11 cellular contexts compared by ENCODE assay signal in the genomic region with DNA sequence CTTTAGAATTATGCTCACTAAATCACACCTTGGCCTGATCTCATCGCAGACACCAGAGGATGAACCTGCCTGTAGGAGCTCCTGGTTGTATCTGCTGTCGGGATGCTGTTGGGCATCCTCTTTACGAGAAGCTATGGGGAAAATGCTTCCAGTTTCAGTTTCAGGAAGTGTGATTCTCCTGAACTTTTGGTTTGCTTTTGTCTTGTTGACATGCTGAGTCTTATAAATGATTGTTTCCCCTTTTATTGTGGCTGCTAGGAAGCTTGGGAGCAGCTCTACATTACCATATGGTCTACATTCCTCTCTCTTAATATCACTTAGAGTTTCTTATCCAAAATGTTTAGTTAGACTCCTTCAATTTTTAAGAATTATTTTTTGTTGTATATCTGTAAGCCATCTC.
"Had no signal": no experiment of that assay in that cellular context is flagged by ENCODE, and none has a peak within 500 bp of the region (broad histone marks: within the 10 kb centered on the region; RNA-seq: fewer than 3 reads in every experiment).

No MANE protein-coding gene starts in this region.

- H3K27ac ChIP-seq: ascending aorta, left lung, pancreas, thoracic aorta had no signal

- H3K9me3 ChIP-seq: ascending aorta, esophagus squamous epithelium, heart right ventricle, left lung, pancreas, thoracic aorta had no signal

- H3K4me3 ChIP-seq: ascending aorta, heart right ventricle, left lung, pancreas, thoracic aorta had no signal

- H3K4me1 ChIP-seq: ascending aorta, pancreas had no signal

- DNase-seq: activated CD8-positive, alpha-beta memory T cell treated with anti-CD3 and anti-CD28 coated beads, Interleukin-2, amount 50 U/mL, for 48 hours; activated CD8-positive, alpha-beta T cell treated with anti-CD3 and anti-CD28 coated beads for 36 hours; activated naive CD4-positive, alpha-beta T cell; esophagus squamous epithelium; heart right ventricle; left lung; mesendoderm; pancreas; stimulated activated CD4-positive, alpha-beta T cell treated with anti-CD3 and anti-CD28 coated beads, Interleukin-4, amount 100 ng/mL, for 24 hours had no signal

- H3K27me3 ChIP-seq: ascending aorta, esophagus squamous epithelium, pancreas had no signal

- ATAC-seq: activated CD8-positive, alpha-beta T cell treated with anti-CD3 and anti-CD28 coated beads for 36 hours; heart right ventricle; left lung; pancreas had no signal

- H3K36me3 ChIP-seq: ascending aorta, esophagus squamous epithelium, heart right ventricle, left lung, pancreas, thoracic aorta had no signal
